Comparison of ENCODE assay signal across 27 cellular contexts in genomic region chr13:45678282-45678681, GRCh38. TPM values are rescaled to one million over a fixed set of nuclear protein-coding genes. Genes with fewer than 3 reads are reported as not detected.
DNase-seq lines count a peak whose midpoint lies in the region; ATAC-seq and TF ChIP-seq lines count a peak whose summit lies in the region.
"Had no signal": no experiment of that assay in that cellular context is flagged by ENCODE, and none has a peak within 500 bp of the region (broad histone marks: within the 10 kb centered on the region; RNA-seq: fewer than 3 reads in every experiment).

No MANE protein-coding gene starts in this region.

- H3K36me3 ChIP-seq in HEK293 (ENCODE audit: control insufficient read depth in 2 of 2, insufficient read depth in 1 of 2, low read length in 2 of 2) (no peaks in the 10 kb centered on the region), OCI-LY7 (ENCODE audit: insufficient read depth, low read length) (no peaks in the 10 kb centered on the region)
- H3K36me3 ChIP-seq: pancreas, Peyer's patch, sigmoid colon, upper lobe of right lung had no signal

- no peak for ATAC-seq in natural killer cell treated with Interleukin-12 subunit alpha and Interleukin-12 subunit beta and Interleukin-15 and Interleukin-18, amount 100 ng/mL, for 72 hours
- ATAC-seq: left ventricle myocardium superior, pancreas, SK-N-SH treated with all-trans-retinoic acid at 6 μM for 48 hours, upper lobe of right lung had no signal

- no peaks in the 10 kb centered on the region for H3K9me2 ChIP-seq in OCI-LY7 (ENCODE audit: insufficient read depth, low read length)

- CTCF ChIA-PET in HEK293 (lab: Yijun Ruan, JAX) (interaction anchor here (0.6 kb wide), 1 partner anchor 466 kb away, joined by 3 read pairs; no protein-coding TSS in a partner anchor), OCI-LY7 (lab: Charles Lee; ENCODE audit: unreplicated experiment) (no interaction called here)

- POLR2A ChIA-PET in HEK293 (lab: Yijun Ruan, JAX) = no interaction called here
- POLR2A ChIA-PET in OCI-LY7 (lab: Charles Lee) = no interaction called here

- H3K4me2 ChIP-seq in OCI-LY7 (ENCODE audit: low read length) = no peak overlapping the region
- H3K4me2 ChIP-seq: KMS-11 had no signal

- H3K9me3 Mint-ChIP-seq in activated CD4-positive, alpha-beta T cell treated with anti-CD3 and anti-CD28 coated beads, Interleukin-2, amount 10 ng/mL, durations not matched to agents 24 days and 14 days = no peaks in the 10 kb centered on the region
- no peaks in the 10 kb centered on the region for H3K9me3 Mint-ChIP-seq in natural killer cell treated with Interleukin-12 subunit alpha and Interleukin-12 subunit beta and Interleukin-15 and Interleukin-18, amount 100 ng/mL, for 72 hours
- H3K9me3 Mint-ChIP-seq: activated T-helper 2 cell treated with anti-CD3 and anti-CD28 coated beads, Interferon-gamma antibody, Interleukin-2, Interleukin-4, amounts not matched to agents 10 μg/mL and 5 μg/mL and 100 μg/mL, durations not matched to agents 14 hours and 24 hours and 36 hours; CD4-positive, alpha-beta T cell; stimulated activated naive CD8-positive, alpha-beta T cell treated with anti-CD3 and anti-CD28 coated beads, Interleukin-15, Interleukin-2, amounts not matched to agents 100 ng/mL and 50 ng/mL, for 24 hours had no signal

- peaks cover 8% of the 10 kb centered on the region; the same call in 1 of the 2 replicates for H3K4me1 ChIP-seq in HEK293 (ENCODE audit: control insufficient read depth, insufficient read depth, low read length)
- H3K4me1 ChIP-seq in OCI-LY7 (ENCODE audit: insufficient read depth, low read length, poor library complexity, severe bottlenecking) = no peaks in the 10 kb centered on the region
- H3K4me1 ChIP-seq: pancreas, Peyer's patch, sigmoid colon, upper lobe of right lung had no signal

- no peak overlapping the region for H2AFZ ChIP-seq in OCI-LY7 (ENCODE audit: low read length)

- H3K4me3 ChIP-seq in HEK293 (ENCODE audit: low read depth, low read length) = no peak overlapping the region
- H3K4me3 ChIP-seq in OCI-LY7 (ENCODE audit: low read depth, low read length, poor library complexity, severe bottlenecking) = no peak overlapping the region
- H3K4me3 ChIP-seq: coronary artery, pancreas, Peyer's patch, sigmoid colon, upper lobe of right lung had no signal

- no TSS peak for BruUV-seq in OCI-LY7 (replicated peaks; lab: Mats Ljungman, UMichigan)

- H3K27ac ChIP-seq in HEK293 (ENCODE audit: extremely low read depth, low read depth, low read length) = no peak overlapping the region
- H3K27ac ChIP-seq in OCI-LY7 (ENCODE audit: low read depth, low read length, poor library complexity, severe bottlenecking) = no peak overlapping the region
- H3K27ac ChIP-seq: coronary artery, KMS-11, pancreas, Peyer's patch, sigmoid colon, upper lobe of right lung had no signal

- no peak overlapping the region for H3K27ac Mint-ChIP-seq in activated CD4-positive, alpha-beta T cell treated with anti-CD3 and anti-CD28 coated beads, Interleukin-2, amount 10 ng/mL, durations not matched to agents 24 days and 14 days
- H3K27ac Mint-ChIP-seq in natural killer cell treated with Interleukin-12 subunit alpha and Interleukin-12 subunit beta and Interleukin-15 and Interleukin-18, amount 100 ng/mL, for 72 hours = no peak overlapping the region
- H3K27ac Mint-ChIP-seq: activated T-helper 2 cell treated with anti-CD3 and anti-CD28 coated beads, Interferon-gamma antibody, Interleukin-2, Interleukin-4, amounts not matched to agents 10 μg/mL and 5 μg/mL and 100 μg/mL, durations not matched to agents 14 hours and 24 hours and 36 hours; CD4-positive, alpha-beta T cell; stimulated activated naive CD8-positive, alpha-beta T cell treated with anti-CD3 and anti-CD28 coated beads, Interleukin-15, Interleukin-2, amounts not matched to agents 100 ng/mL and 50 ng/mL, for 24 hours had no signal

- no peak overlapping the region for H3K4me3 Mint-ChIP-seq in activated CD4-positive, alpha-beta T cell treated with anti-CD3 and anti-CD28 coated beads, Interleukin-2, amount 10 ng/mL, durations not matched to agents 24 days and 14 days
- no peak overlapping the region for H3K4me3 Mint-ChIP-seq in natural killer cell treated with Interleukin-12 subunit alpha and Interleukin-12 subunit beta and Interleukin-15 and Interleukin-18, amount 100 ng/mL, for 72 hours
- H3K4me3 Mint-ChIP-seq: CD4-positive, alpha-beta T cell; H9; stimulated activated naive CD8-positive, alpha-beta T cell treated with anti-CD3 and anti-CD28 coated beads, Interleukin-15, Interleukin-2, amounts not matched to agents 100 ng/mL and 50 ng/mL, for 24 hours had no signal

- no peaks in the 10 kb centered on the region for H3K27me3 Mint-ChIP-seq in activated CD4-positive, alpha-beta T cell treated with anti-CD3 and anti-CD28 coated beads, Interleukin-2, amount 10 ng/mL, durations not matched to agents 24 days and 14 days
- H3K27me3 Mint-ChIP-seq in natural killer cell treated with Interleukin-12 subunit alpha and Interleukin-12 subunit beta and Interleukin-15 and Interleukin-18, amount 100 ng/mL, for 72 hours = peaks cover 5 to 16% of the 10 kb centered on the region in 2 donors
- H3K27me3 Mint-ChIP-seq: CD4-positive, alpha-beta T cell; stimulated activated naive CD8-positive, alpha-beta T cell treated with anti-CD3 and anti-CD28 coated beads, Interleukin-15, Interleukin-2, amounts not matched to agents 100 ng/mL and 50 ng/mL, for 24 hours had no signal

- DNase-seq in DMS153 treated with DMSO at 0.1 percent for 48 hours (lab: John Stamatoyannopoulos, UW; ENCODE audit: unreplicated experiment) (peak; percentile 12), NCI-H345 treated with DMSO at 0.1 percent for 48 hours (lab: John Stamatoyannopoulos, UW; ENCODE audit: unreplicated experiment) (peak; percentile 49), iPS-NIHi7 (ENCODE audit: extremely low spot score) (peak; percentile 51), kidney tubule cell (ENCODE audit: low spot score) (no peak), OCI-LY7 (ENCODE audit: low spot score) (no peak)
- DNase-seq in activated CD4-positive, alpha-beta T cell treated with anti-CD3 and anti-CD28 coated beads, Interleukin-2, amount 10 ng/mL, durations not matched to agents 24 days and 14 days = no peak
- DNase-seq in natural killer cell treated with Interleukin-12 subunit alpha and Interleukin-12 subunit beta and Interleukin-15 and Interleukin-18, amount 100 ng/mL, for 72 hours (ENCODE audit: low spot score) = no peak
- DNase-seq: activated CD4-positive, alpha-beta T cell treated with anti-CD3 and anti-CD28 coated beads for 1 hour; CD4-positive, alpha-beta T cell; EL; foreskin fibroblast; H9; hypothalamus; left ventricle myocardium superior; NCI-H1436; NCI-H774; pancreas; Peyer's patch; sigmoid colon; upper lobe of right lung had no signal

- H3K9me3 ChIP-seq in HEK293 (ENCODE audit: control insufficient read depth, insufficient read depth, low read depth, low read length) = no peaks in the 10 kb centered on the region
- H3K9me3 ChIP-seq in OCI-LY7 (ENCODE audit: low read length) = no peaks in the 10 kb centered on the region
- H3K9me3 ChIP-seq: pancreas, Peyer's patch, sigmoid colon, upper lobe of right lung had no signal

- no peaks in the 10 kb centered on the region for H4K20me1 ChIP-seq in OCI-LY7 (ENCODE audit: insufficient read depth, low read length)

- no peaks in the 10 kb centered on the region for H3K36me3 Mint-ChIP-seq in activated CD4-positive, alpha-beta T cell treated with anti-CD3 and anti-CD28 coated beads, Interleukin-2, amount 10 ng/mL, durations not matched to agents 24 days and 14 days (ENCODE audit: low read depth)
- H3K36me3 Mint-ChIP-seq in natural killer cell treated with Interleukin-12 subunit alpha and Interleukin-12 subunit beta and Interleukin-15 and Interleukin-18, amount 100 ng/mL, for 72 hours = no peaks in the 10 kb centered on the region

- intact Hi-C loops in activated CD4-positive, alpha-beta T cell treated with anti-CD3 and anti-CD28 coated beads, Interleukin-2, amount 10 ng/mL, durations not matched to agents 24 days and 14 days (cut with micrococcal nuclease) = no loop called here
- intact Hi-C loops in OCI-LY7 (cut with micrococcal nuclease; ENCODE audit: unreplicated experiment) = no loop called here

- TF ChIP-seq CTCF in HEK293 (tag by site-specific recombination; IDR thresholded peaks at IDR 0.05) = no peak
- TF ChIP-seq CTCF in OCI-LY7 (conservative IDR thresholded peaks at IDR 0.05; ENCODE audit: low read length) = no peak

- H3K79me2 ChIP-seq in OCI-LY7 (ENCODE audit: insufficient read depth, low read depth, low read length) = no peaks in the 10 kb centered on the region

- no peaks in the 10 kb centered on the region for H3K4me1 Mint-ChIP-seq in activated CD4-positive, alpha-beta T cell treated with anti-CD3 and anti-CD28 coated beads, Interleukin-2, amount 10 ng/mL, durations not matched to agents 24 days and 14 days
- no peaks in the 10 kb centered on the region for H3K4me1 Mint-ChIP-seq in natural killer cell treated with Interleukin-12 subunit alpha and Interleukin-12 subunit beta and Interleukin-15 and Interleukin-18, amount 100 ng/mL, for 72 hours (ENCODE audit: low read depth in 2 of 2)

TF ChIP-seq in HEK293, 187 proteins besides CTCF, POLR2A, EP300 and RAD21 (continues in another document):
- TF ChIP-seq ZNF529 (tag by site-specific recombination; IDR thresholded peaks at IDR 0.05; ENCODE audit: insufficient replicate concordance) = no peak
- peak; percentile 80 for TF ChIP-seq FEZF1 (tag by site-specific recombination; IDR thresholded peaks at IDR 0.05)
- no peak for TF ChIP-seq ZNF223 (tag by site-specific recombination; IDR thresholded peaks at IDR 0.05)
- TF ChIP-seq ZNF112 (tag by site-specific recombination; IDR thresholded peaks at IDR 0.05) = no peak
- peak; percentile 79 for TF ChIP-seq GLIS1 (tag by site-specific recombination; IDR thresholded peaks at IDR 0.05)
- TF ChIP-seq, protein P1, sequence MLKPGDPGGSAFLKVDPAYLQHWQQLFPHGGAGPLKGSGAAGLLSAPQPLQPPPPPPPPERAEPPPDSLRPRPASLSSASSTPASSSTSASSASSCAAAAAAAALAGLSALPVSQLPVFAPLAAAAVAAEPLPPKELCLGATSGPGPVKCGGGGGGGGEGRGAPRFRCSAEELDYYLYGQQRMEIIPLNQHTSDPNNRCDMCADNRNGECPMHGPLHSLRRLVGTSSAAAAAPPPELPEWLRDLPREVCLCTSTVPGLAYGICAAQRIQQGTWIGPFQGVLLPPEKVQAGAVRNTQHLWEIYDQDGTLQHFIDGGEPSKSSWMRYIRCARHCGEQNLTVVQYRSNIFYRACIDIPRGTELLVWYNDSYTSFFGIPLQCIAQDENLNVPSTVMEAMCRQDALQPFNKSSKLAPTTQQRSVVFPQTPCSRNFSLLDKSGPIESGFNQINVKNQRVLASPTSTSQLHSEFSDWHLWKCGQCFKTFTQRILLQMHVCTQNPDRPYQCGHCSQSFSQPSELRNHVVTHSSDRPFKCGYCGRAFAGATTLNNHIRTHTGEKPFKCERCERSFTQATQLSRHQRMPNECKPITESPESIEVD (tag by site-specific recombination; IDR thresholded peaks at IDR 0.05) = peak; percentile 56

RNA-seq across cellular contexts. Expression of gene CBY2, which starts 23.8 kb away (rescaled TPM):
- not detected in 2 replicates for total RNA-seq in activated CD4-positive, alpha-beta T cell treated with anti-CD3 and anti-CD28 coated beads, Interleukin-2, amount 10 ng/mL, durations not matched to agents 24 days and 14 days
- not detected for total RNA-seq in natural killer cell treated with Interleukin-12 subunit alpha and Interleukin-12 subunit beta and Interleukin-15 and Interleukin-18, amount 100 ng/mL, for 72 hours
- total RNA-seq in OCI-LY7 (2014; rRNA removed; shearing (Covaris generic)) = not detected in 2 replicates
- not detected in 2 replicates for total RNA-seq in OCI-LY7 (2022)
- total RNA-seq: activated T-helper 2 cell treated with anti-CD3 and anti-CD28 coated beads, Interferon-gamma antibody, Interleukin-2, Interleukin-4, amounts not matched to agents 10 μg/mL and 5 μg/mL and 100 μg/mL, durations not matched to agents 14 hours and 24 hours and 36 hours; CD4-positive, alpha-beta T cell; endothelial cell of umbilical vein; H9; left ventricle myocardium superior; pancreas; Peyer's patch; sigmoid colon; upper lobe of right lung had no signal

Comparison
In these comparisons a context has a peak if more than half of its experiments do, and no peak if none do; other contexts are left out.
1. DNase-seq: peak in DMS153 treated with DMSO at 0.1 percent for 48 hours (single experiment), NCI-H345 treated with DMSO at 0.1 percent for 48 hours (single experiment) and iPS-NIHi7 (single experiment); none in kidney tubule cell (single experiment), activated CD4-positive, alpha-beta T cell treated with anti-CD3 and anti-CD28 coated beads, Interleukin-2, amount 10 ng/mL, durations not matched to agents 24 days and 14 days (single experiment), natural killer cell treated with Interleukin-12 subunit alpha and Interleukin-12 subunit beta and Interleukin-15 and Interleukin-18, amount 100 ng/mL, for 72 hours (single experiment) and OCI-LY7 (single experiment).